Comparison of ENCODE assay signal across 27 cellular contexts in genomic region chrX:38437093-38437492, GRCh38.
DNase-seq lines count a peak whose midpoint lies in the region; ATAC-seq and TF ChIP-seq lines count a peak whose summit lies in the region.
"Had no signal": no experiment of that assay in that cellular context is flagged by ENCODE, and none has a peak within 500 bp of the region (broad histone marks: within the 10 kb centered on the region; RNA-seq: fewer than 3 reads in every experiment).

No MANE protein-coding gene starts in this region.

- H2AFZ ChIP-seq in GM23248: no peak overlapping the region
- H2AFZ ChIP-seq: hepatocyte had no signal

- peak; percentile 10 for DNase-seq in GM23248
- DNase-seq in amniotic epithelial cell (ENCODE audit: low read depth): peak; percentile 0
- DNase-seq in foreskin fibroblast: peak; percentile 0 to 3
- peak; percentile 27 for DNase-seq in retinal pigment epithelial cell (ENCODE audit: low read depth)
- DNase-seq in heart right ventricle: no peak
- no peak for DNase-seq in suprapubic skin (ENCODE audit: low spot score in 2 of 2)
- no peak for DNase-seq in activated CD4-positive, CD25-positive, alpha-beta regulatory T cell (lab: John Stamatoyannopoulos, UW)
- DNase-seq: activated CD4-positive, alpha-beta T cell treated with anti-CD3 and anti-CD28 coated beads for 4 hours; activated effector memory CD4-positive, alpha-beta T cell treated with Interleukin-2 at 50 U/mL for 16 hours; CD4-positive, alpha-beta T cell; cortex of kidney; DND-41; effector memory CD4-positive, alpha-beta T cell; mesenchymal stem cell; NCI-H1417 treated with DMSO at 0.1 percent for 48 hours; NCI-H2029 treated with DMSO at 0.1 percent for 48 hours; NCI-H2227 treated with DMSO at 0.1 percent for 48 hours; NCI-H69; pancreas; right cardiac atrium; SIG-M5; stimulated activated CD4-positive, alpha-beta T cell treated with anti-CD3 and anti-CD28 coated beads, Interleukin-1b, Interleukin-23, amount 100 ng/mL, for 48 hours; stimulated activated naive CD4-positive, alpha-beta T cell treated with Interleukin-2 at 50 U/mL for 16 hours; SW 1271 had no signal

- TF ChIP-seq CTCF in foreskin fibroblast (IDR thresholded peaks at IDR 0.05; ENCODE audit: low read depth, low read length) (no peak), retinal pigment epithelial cell (conservative IDR thresholded peaks at IDR 0.05; ENCODE audit: low read depth, low read length) (no peak), heart right ventricle (IDR thresholded peaks at IDR 0.05) (no peak), suprapubic skin (IDR thresholded peaks at IDR 0.05) (no peak)

- H3K4me1 ChIP-seq in GM23248 (ENCODE audit: insufficient read depth) (no peaks in the 10 kb centered on the region), heart right ventricle (no peaks in the 10 kb centered on the region), suprapubic skin (no peaks in the 10 kb centered on the region)

- H3K9me2 ChIP-seq in GM23248 (ENCODE audit: insufficient read depth): no peaks in the 10 kb centered on the region

- H4K20me1 ChIP-seq in GM23248 (ENCODE audit: insufficient read depth): no peaks in the 10 kb centered on the region

- in situ Hi-C loops in GM23248 (cut with MboI): no loop called here

- H3K9me3 ChIP-seq in GM23248 (ENCODE audit: low read depth) (no peaks in the 10 kb centered on the region), heart right ventricle (no peaks in the 10 kb centered on the region), suprapubic skin (no peaks in the 10 kb centered on the region)
- H3K9me3 ChIP-seq: pancreas had no signal

- no peaks in the 10 kb centered on the region for H3K27me3 ChIP-seq in GM23248 (replicated peaks; ENCODE audit: insufficient read depth)
- peaks cover 0 to 8% (median 0%) of the 10 kb centered on the region in 7 donors for H3K27me3 ChIP-seq in heart right ventricle
- no peaks in the 10 kb centered on the region for H3K27me3 ChIP-seq in suprapubic skin
- H3K27me3 ChIP-seq: hepatocyte had no signal

- TF ChIP-seq EP300 in suprapubic skin (IDR thresholded peaks at IDR 0.05): no peak

- no peak overlapping the region for H3K9ac ChIP-seq in GM23248

- no peak overlapping the region for H3K4me2 ChIP-seq in GM23248 (ENCODE audit: unreplicated experiment)
- H3K4me2 ChIP-seq: hepatocyte had no signal

- no peaks in the 10 kb centered on the region for H3K79me2 ChIP-seq in GM23248 (ENCODE audit: insufficient read depth)
- H3K79me2 ChIP-seq: hepatocyte had no signal

- no peak for TF ChIP-seq POLR2A in suprapubic skin (IDR thresholded peaks at IDR 0.05)

- WGBS in GM23248 (ENCODE audit: low coverage in 1 of 2, low lambda C conversion rate in 2 of 2, missing lambda C conversion rate in 2 of 2), 2 experiments: 33 to 39% methylated on average over 2 of the region's 2 CpGs
- 88 to 92% methylated on average over 2 of the region's 2 CpGs for WGBS in heart right ventricle, 2 donors
- 93% methylated on average over 2 of the region's 2 CpGs for WGBS in suprapubic skin

- no peaks in the 10 kb centered on the region for H3K36me3 ChIP-seq in GM23248 (ENCODE audit: low read depth)
- no peaks in the 10 kb centered on the region for H3K36me3 ChIP-seq in heart right ventricle
- H3K36me3 ChIP-seq in suprapubic skin: no peaks in the 10 kb centered on the region
- H3K36me3 ChIP-seq: pancreas had no signal

- no peak for ATAC-seq in heart right ventricle
- ATAC-seq: activated naive CD4-positive, alpha-beta T cell treated with anti-CD3 and anti-CD28 coated beads, Interleukin-2, amount 50 U/mL, for 72 hours; Panc1; pancreas; right cardiac atrium had no signal

- H3K27ac ChIP-seq in GM23248: no peak overlapping the region
- no peak overlapping the region for H3K27ac ChIP-seq in heart right ventricle
- H3K27ac ChIP-seq in suprapubic skin: no peak overlapping the region
- H3K27ac ChIP-seq: hepatocyte, pancreas had no signal

- no peaks in the 10 kb centered on the region for H3F3A ChIP-seq in GM23248 (ENCODE audit: insufficient read depth)

- intact Hi-C loops in heart right ventricle (cut with DNase I): no loop called here

- H3K4me3 ChIP-seq in GM23248 (no peak overlapping the region), foreskin fibroblast (ENCODE audit: low read depth in 1 of 2, low read length in 2 of 2) (no peak overlapping the region), retinal pigment epithelial cell (ENCODE audit: low read length) (no peak overlapping the region), heart right ventricle (no peak overlapping the region), suprapubic skin (no peak overlapping the region)
- H3K4me3 ChIP-seq: hepatocyte, pancreas had no signal

Comparison
In these comparisons a context has a peak if more than half of its experiments do, and no peak if none do; other contexts are left out.
1. DNase-seq: peak in GM23248 (single experiment), amniotic epithelial cell (single experiment), foreskin fibroblast (2 of 2) and retinal pigment epithelial cell (single experiment); none in heart right ventricle (0 of 2), suprapubic skin (0 of 2) and activated CD4-positive, CD25-positive, alpha-beta regulatory T cell (0 of 4).